In genomic region chr17:28406478-28406824, GRCh38 we compare ENCODE assay signal across 9 cellular contexts. TPM values are rescaled to one million over a fixed set of nuclear protein-coding genes. Genes with fewer than 3 reads are reported as not detected.
DNase-seq lines count a peak whose midpoint lies in the region; ATAC-seq, FAIRE-seq and TF ChIP-seq lines count a peak whose summit lies in the region.
"Had no signal": no experiment of that assay in that cellular context is flagged by ENCODE, and none has a peak within 500 bp of the region (broad histone marks: within the 10 kb centered on the region; RNA-seq: fewer than 3 reads in every experiment).

No MANE protein-coding gene starts in this region.

- peak in 1 of 2 donors; percentile 13 for ATAC-seq in natural killer cell treated with Interleukin-12 subunit alpha and Interleukin-12 subunit beta and Interleukin-15 and Interleukin-18, amount 100 ng/mL, for 72 hours
- ATAC-seq in GM21515 (IDR thresholded peaks at IDR 0.05; ENCODE audit: unreplicated experiment), result no peak

- FAIRE-seq in GM19239 (lab: Jason Lieb, UNC), result no peak

- intact Hi-C loops in OCI-LY7 (cut with micrococcal nuclease; ENCODE audit: unreplicated experiment), result no loop called here

- CTCF ChIA-PET in OCI-LY7 (lab: Charles Lee; ENCODE audit: unreplicated experiment), result no interaction called here

- peaks cover 9% of the 10 kb centered on the region for H3K27me3 Mint-ChIP-seq in endothelial cell (ENCODE audit: unreplicated experiment)
- H3K27me3 Mint-ChIP-seq in natural killer cell treated with Interleukin-12 subunit alpha and Interleukin-12 subunit beta and Interleukin-15 and Interleukin-18, amount 100 ng/mL, for 72 hours, result peaks cover 7 to 12% of the 10 kb centered on the region in 2 donors

- no peaks in the 10 kb centered on the region for H3K9me2 ChIP-seq in OCI-LY7 (ENCODE audit: insufficient read depth, low read length)

- no peaks in the 10 kb centered on the region for H3K36me3 Mint-ChIP-seq in endothelial cell (ENCODE audit: low read depth, unreplicated experiment)
- H3K36me3 Mint-ChIP-seq in natural killer cell treated with Interleukin-12 subunit alpha and Interleukin-12 subunit beta and Interleukin-15 and Interleukin-18, amount 100 ng/mL, for 72 hours, result no peaks in the 10 kb centered on the region

- no peak for TF ChIP-seq CTCF in OCI-LY7 (conservative IDR thresholded peaks at IDR 0.05; ENCODE audit: low read length)
- no peak for TF ChIP-seq CTCF in endothelial cell (IDR thresholded peaks at IDR 0.05; ENCODE audit: unreplicated experiment)

- no peaks in the 10 kb centered on the region for H4K20me1 ChIP-seq in OCI-LY7 (ENCODE audit: insufficient read depth, low read length)

- no peak overlapping the region for H3K27ac ChIP-seq in OCI-LY7 (ENCODE audit: low read depth, low read length, poor library complexity, severe bottlenecking)

- H3K4me1 ChIP-seq in OCI-LY7 (ENCODE audit: insufficient read depth, low read length, poor library complexity, severe bottlenecking), result no peaks in the 10 kb centered on the region

- H3K4me2 ChIP-seq in OCI-LY7 (ENCODE audit: low read length), result peak overlapping the region; percentile 59; the same call in 1 of the 2 replicates

- peak overlapping the region; percentile 64 for H3K4me3 Mint-ChIP-seq in endothelial cell (ENCODE audit: unreplicated experiment)
- H3K4me3 Mint-ChIP-seq in natural killer cell treated with Interleukin-12 subunit alpha and Interleukin-12 subunit beta and Interleukin-15 and Interleukin-18, amount 100 ng/mL, for 72 hours, result peak overlapping the region; percentile 70

- no peak overlapping the region for H3K27ac Mint-ChIP-seq in endothelial cell (ENCODE audit: unreplicated experiment)
- H3K27ac Mint-ChIP-seq in natural killer cell treated with Interleukin-12 subunit alpha and Interleukin-12 subunit beta and Interleukin-15 and Interleukin-18, amount 100 ng/mL, for 72 hours, result no peak overlapping the region

- no peaks in the 10 kb centered on the region for H3K79me2 ChIP-seq in OCI-LY7 (ENCODE audit: insufficient read depth, low read depth, low read length)

- H3K9me3 ChIP-seq in OCI-LY7 (ENCODE audit: low read length), result no peaks in the 10 kb centered on the region

- no peak overlapping the region for H3K4me3 ChIP-seq in OCI-LY7 (ENCODE audit: low read depth, low read length, poor library complexity, severe bottlenecking)

- no peaks in the 10 kb centered on the region for H3K9me3 Mint-ChIP-seq in endothelial cell (ENCODE audit: unreplicated experiment)
- no peaks in the 10 kb centered on the region for H3K9me3 Mint-ChIP-seq in natural killer cell treated with Interleukin-12 subunit alpha and Interleukin-12 subunit beta and Interleukin-15 and Interleukin-18, amount 100 ng/mL, for 72 hours

- peaks cover 38% of the 10 kb centered on the region for H3K4me1 Mint-ChIP-seq in endothelial cell (ENCODE audit: unreplicated experiment)
- peaks cover 0 to 3% of the 10 kb centered on the region in 2 donors for H3K4me1 Mint-ChIP-seq in natural killer cell treated with Interleukin-12 subunit alpha and Interleukin-12 subunit beta and Interleukin-15 and Interleukin-18, amount 100 ng/mL, for 72 hours (ENCODE audit: low read depth in 2 of 2)

- peak; percentile 40 for DNase-seq in NCI-H1436 (lab: John Stamatoyannopoulos, UW)
- no peak for DNase-seq in NCI-H1436 treated with DMSO at 0.1 percent for 48 hours (lab: John Stamatoyannopoulos, UW)
- DNase-seq in OCI-LY7 (ENCODE audit: low spot score), result no peak
- DNase-seq in endothelial cell (ENCODE audit: low spot score), result no peak
- no peak for DNase-seq in natural killer cell treated with Interleukin-12 subunit alpha and Interleukin-12 subunit beta and Interleukin-15 and Interleukin-18, amount 100 ng/mL, for 72 hours (ENCODE audit: low spot score)
- DNase-seq in GM19239 (ENCODE audit: insufficient read length, low spot score), result no peak
- DNase-seq in SIG-M5 treated with dmso at 0.1 percent for 504 hours (lab: John Stamatoyannopoulos, UW; ENCODE audit: unreplicated experiment), result no peak
- DNase-seq: DND-41 had no signal

- no TSS peak for BruUV-seq in OCI-LY7 (replicated peaks; lab: Mats Ljungman, UMichigan)

- H3K36me3 ChIP-seq in OCI-LY7 (ENCODE audit: insufficient read depth, low read length), result no peaks in the 10 kb centered on the region

- POLR2A ChIA-PET in OCI-LY7 (lab: Charles Lee), result no interaction called here

- H2AFZ ChIP-seq in OCI-LY7 (ENCODE audit: low read length), result no peak overlapping the region

RNA-seq across cellular contexts. Expression of gene SLC46A1, which starts 0.4 kb away (rescaled TPM):
- 0.85 and 1.5 TPM in 2 replicates for total RNA-seq in OCI-LY7 (2014; rRNA removed; shearing (Covaris generic))
- 1.2 and 2.2 TPM in 2 replicates for total RNA-seq in OCI-LY7 (2022)
- total RNA-seq in endothelial cell (ENCODE audit: unreplicated experiment), result 5.3 TPM
- total RNA-seq in natural killer cell treated with Interleukin-12 subunit alpha and Interleukin-12 subunit beta and Interleukin-15 and Interleukin-18, amount 100 ng/mL, for 72 hours, result 1 to 10 TPM; 3.2 to 8.1 TPM

RNA-seq across cellular contexts. Expression of gene SARM1, which starts 35.0 kb away (rescaled TPM):
- 4.7 and 7.5 TPM in 2 replicates for total RNA-seq in OCI-LY7 (2014; rRNA removed; shearing (Covaris generic))
- total RNA-seq in OCI-LY7 (2022) (21.3 and 21.7 TPM in 2 replicates), endothelial cell (ENCODE audit: unreplicated experiment) (5.8 TPM)
- total RNA-seq in natural killer cell treated with Interleukin-12 subunit alpha and Interleukin-12 subunit beta and Interleukin-15 and Interleukin-18, amount 100 ng/mL, for 72 hours, result 10 to 100 TPM; 29.4 to 46.2 TPM

RNA-seq across cellular contexts. Expression of gene VTN, which starts 36.3 kb away (rescaled TPM):
- total RNA-seq in OCI-LY7 (2014; rRNA removed; shearing (Covaris generic)), result not detected in 2 replicates
- total RNA-seq in OCI-LY7 (2022) (0.40 TPM in 1 of 2 replicates, not detected in the other), endothelial cell (ENCODE audit: unreplicated experiment) (not detected)
- total RNA-seq in natural killer cell treated with Interleukin-12 subunit alpha and Interleukin-12 subunit beta and Interleukin-15 and Interleukin-18, amount 100 ng/mL, for 72 hours, result 1 to 10 TPM in 1 of 2 donors, under 1 TPM in 1; 0.52 to 1.3 TPM

RNA-seq across cellular contexts. Expression of gene SEBOX, which starts 41.5 kb away (rescaled TPM):
- total RNA-seq in OCI-LY7 (2014; rRNA removed; shearing (Covaris generic)), result not detected in 2 replicates
- not detected in 2 replicates for total RNA-seq in OCI-LY7 (2022)
- total RNA-seq in endothelial cell (ENCODE audit: unreplicated experiment), result not detected
- not detected for total RNA-seq in natural killer cell treated with Interleukin-12 subunit alpha and Interleukin-12 subunit beta and Interleukin-15 and Interleukin-18, amount 100 ng/mL, for 72 hours

RNA-seq across cellular contexts. Expression of gene POLDIP2, which starts 49.1 kb away (rescaled TPM):
- total RNA-seq in OCI-LY7 (2014; rRNA removed; shearing (Covaris generic)), result 82.2 and 88.8 TPM in 2 replicates
- total RNA-seq in OCI-LY7 (2022) (85.0 and 89.2 TPM in 2 replicates), endothelial cell (ENCODE audit: unreplicated experiment) (57.2 TPM)
- total RNA-seq in natural killer cell treated with Interleukin-12 subunit alpha and Interleukin-12 subunit beta and Interleukin-15 and Interleukin-18, amount 100 ng/mL, for 72 hours, result 100 to 1,000 TPM in 1 of 2 donors, 10 to 100 TPM in 1; 74.9 to 122 TPM
